Comparison of ENCODE assay signal across 10 cellular contexts in genomic region chrX:45621356-45622041, GRCh38.
DNase-seq lines count a peak whose midpoint lies in the region; ATAC-seq, FAIRE-seq and TF ChIP-seq lines count a peak whose summit lies in the region.
"Had no signal": no experiment of that assay in that cellular context is flagged by ENCODE, and none has a peak within 500 bp of the region (broad histone marks: within the 10 kb centered on the region; RNA-seq: fewer than 3 reads in every experiment).

No MANE protein-coding gene starts in this region.

- H3K4me1 ChIP-seq in ascending aorta (peaks cover 9 to 23% of the 10 kb centered on the region in 2 donors), mesendoderm (ENCODE audit: control insufficient read depth, low read depth, low read length) (no peaks in the 10 kb centered on the region), tibial nerve (peaks cover 0 to 5% (median 0%) of the 10 kb centered on the region in 4 donors)
- H3K4me1 ChIP-seq: pancreas had no signal

- H2BK15ac ChIP-seq in mesendoderm (replicated peaks; ENCODE audit: low read depth): no peak overlapping the region

- no peak overlapping the region for H3K4me3 ChIP-seq in ascending aorta
- no peak overlapping the region for H3K4me3 ChIP-seq in mesendoderm (ENCODE audit: low read length)
- no peak overlapping the region for H3K4me3 ChIP-seq in tibial nerve
- H3K4me3 ChIP-seq: pancreas had no signal

- H3K27me3 Mint-ChIP-seq in nephron progenitor cell (ENCODE audit: low read depth, poor library complexity): no peaks in the 10 kb centered on the region

- H3K27me3 ChIP-seq in ascending aorta (no peaks in the 10 kb centered on the region), mesendoderm (ENCODE audit: insufficient read depth, low read length, poor library complexity) (no peaks in the 10 kb centered on the region), tibial nerve (no peaks in the 10 kb centered on the region)
- H3K27me3 ChIP-seq: pancreas had no signal

- no peaks in the 10 kb centered on the region for H3K4me1 Mint-ChIP-seq in nephron progenitor cell

- H3K79me1 ChIP-seq in mesendoderm (ENCODE audit: low read length): no peaks in the 10 kb centered on the region

- TF ChIP-seq EP300 in tibial nerve (IDR thresholded peaks at IDR 0.05): no peak

- no CpG with 5 or more reads among the region's 7 CpGs for WGBS in mesendoderm (ENCODE audit: extremely low coverage, insufficient coverage, low lambda C conversion rate)
- 58 to 81% methylated on average over 7 of the region's 7 CpGs for WGBS in tibial nerve, 2 donors

- no peak for FAIRE-seq in RCC 7860 (lab: Jason Lieb, UNC)
- FAIRE-seq: pancreas had no signal

- no peak overlapping the region for H3K9ac ChIP-seq in mesendoderm (ENCODE audit: low read length)

- no peak overlapping the region for H4K5ac ChIP-seq in mesendoderm (ENCODE audit: low read length)

- peak; percentile 55 for DNase-seq in Daoy (ENCODE audit: low read depth)
- no peak for DNase-seq in ascending aorta (ENCODE audit: low spot score in 2 of 2)
- DNase-seq in non-pigmented ciliary epithelial cell (ENCODE audit: low read depth): peak; percentile 44
- DNase-seq in RCC 7860 (ENCODE audit: low spot score): no peak
- no peak for DNase-seq in nephron progenitor cell
- no peak for DNase-seq in mesendoderm
- DNase-seq in tibial nerve (ENCODE audit: low spot score in 2 of 2): no peak
- DNase-seq: pancreas had no signal

- peak; percentile 90 for ATAC-seq in HG02610 (IDR thresholded peaks at IDR 0.05; ENCODE audit: unreplicated experiment)
- ATAC-seq: HCT116, pancreas had no signal

- no peak overlapping the region for H4K8ac ChIP-seq in mesendoderm (ENCODE audit: low read depth, low read length)

- TF ChIP-seq CTCF in ascending aorta (IDR thresholded peaks at IDR 0.05): no peak
- TF ChIP-seq CTCF in nephron progenitor cell (IDR thresholded peaks at IDR 0.05): no peak
- no peak for TF ChIP-seq CTCF in tibial nerve (IDR thresholded peaks at IDR 0.05)

- H3K23ac ChIP-seq in mesendoderm (ENCODE audit: low read length): no peak overlapping the region

- H3K36me3 Mint-ChIP-seq in nephron progenitor cell (ENCODE audit: low read depth): no peaks in the 10 kb centered on the region

- TF ChIP-seq POLR2A in tibial nerve (IDR thresholded peaks at IDR 0.05): no peak

- H2BK5ac ChIP-seq in mesendoderm (ENCODE audit: low read length): no peak overlapping the region

- H2AK5ac ChIP-seq in mesendoderm (ENCODE audit: low read length): no peak overlapping the region

- no peaks in the 10 kb centered on the region for H3K79me2 ChIP-seq in mesendoderm (ENCODE audit: control insufficient read depth, insufficient read depth, low read length)

- H3K27ac ChIP-seq in ascending aorta (peak overlapping the region; percentile 86), mesendoderm (ENCODE audit: low read depth, low read length) (no peak overlapping the region), tibial nerve (peak overlapping the region in 2 of 4 donors; percentile 29 to 70)
- H3K27ac ChIP-seq: pancreas had no signal

- no peak overlapping the region for H2BK120ac ChIP-seq in mesendoderm (ENCODE audit: low read depth, low read length)

- intact Hi-C loops in ascending aorta (cut with DNase I): loop anchor here (5.0 to 10.0 kb wide), 5 partner anchors 91 to 703 kb away; no protein-coding TSS in a partner anchor

- no peak overlapping the region for H3K56ac ChIP-seq in mesendoderm (ENCODE audit: low read length)

- no peak overlapping the region for H3K4ac ChIP-seq in mesendoderm (ENCODE audit: low read depth, low read length)

- H3K27ac Mint-ChIP-seq in nephron progenitor cell: no peak overlapping the region

- H3K36me3 ChIP-seq in ascending aorta (no peaks in the 10 kb centered on the region), mesendoderm (ENCODE audit: control insufficient read depth, insufficient read depth, low read length) (no peaks in the 10 kb centered on the region), tibial nerve (no peaks in the 10 kb centered on the region)
- H3K36me3 ChIP-seq: pancreas had no signal

- no peak overlapping the region for H3K18ac ChIP-seq in mesendoderm (ENCODE audit: low read length)

- H3K4me3 Mint-ChIP-seq in nephron progenitor cell: no peak overlapping the region

- peaks cover 33% of the 10 kb centered on the region for H3K9me3 Mint-ChIP-seq in nephron progenitor cell

- H3K4me2 ChIP-seq in mesendoderm (ENCODE audit: low read length): no peak overlapping the region

- peaks cover 0 to 3% of the 10 kb centered on the region in 2 donors for H3K9me3 ChIP-seq in ascending aorta
- H3K9me3 ChIP-seq in tibial nerve: no peaks in the 10 kb centered on the region
- H3K9me3 ChIP-seq: pancreas had no signal

Comparison
In these comparisons a context has a peak if more than half of its experiments do, and no peak if none do; other contexts are left out.
1. DNase-seq: peak in Daoy (single experiment) and non-pigmented ciliary epithelial cell (single experiment); none in ascending aorta (0 of 2), RCC 7860 (single experiment), nephron progenitor cell (single experiment), mesendoderm (single experiment) and tibial nerve (0 of 2).